In genomic region chr3:44186111-44186672, GRCh38 we compare ENCODE assay signal across 32 cellular contexts. TPM values are rescaled to one million over a fixed set of nuclear protein-coding genes. Genes with fewer than 3 reads are reported as not detected.
"Had no signal": no experiment of that assay in that cellular context is flagged by ENCODE, and none has a peak within 500 bp of the region (broad histone marks: within the 10 kb centered on the region; RNA-seq: fewer than 3 reads in every experiment).

No MANE protein-coding gene starts in this region.

- H3K4me1 Mint-ChIP-seq: natural killer cell had no signal

- H3K27me3 ChIP-seq: gastrocnemius medialis, ovary, tibial nerve, upper lobe of left lung had no signal

- H3K36me3 ChIP-seq: gastrocnemius medialis, ovary, spleen, thoracic aorta, tibial nerve, upper lobe of left lung had no signal

- H3K27ac Mint-ChIP-seq: effector memory CD8-positive, alpha-beta T cell; memory B cell; natural killer cell had no signal

- DNase-seq: cortex of kidney; effector memory CD8-positive, alpha-beta T cell; foreskin fibroblast; gastrocnemius medialis; head of caudate nucleus; kidney; natural killer cell; occipital lobe; ovary; posterior cingulate gyrus; psoas muscle; right cardiac atrium; spleen; stimulated activated CD4-positive, alpha-beta T cell treated with anti-CD3 and anti-CD28 coated beads, Interleukin-4, amount 100 ng/mL, for 4 hours; stimulated activated naive CD4-positive, alpha-beta T cell; substantia nigra; upper lobe of left lung had no signal

- H3K9me3 Mint-ChIP-seq: effector memory CD8-positive, alpha-beta T cell; memory B cell; natural killer cell had no signal

- H3K4me3 Mint-ChIP-seq: effector memory CD8-positive, alpha-beta T cell; memory B cell; natural killer cell had no signal

- FAIRE-seq: endometrium, kidney, urothelium cell line had no signal

- ATAC-seq: effector memory CD8-positive, alpha-beta T cell; gastrocnemius medialis; left lobe of liver; natural killer cell; psoas muscle; right cardiac atrium had no signal

- H3K4me3 ChIP-seq: gastrocnemius medialis, lung, ovary, psoas muscle, skin epidermis, spleen, thoracic aorta, tibial nerve, upper lobe of left lung had no signal

- H3K36me3 Mint-ChIP-seq: memory B cell, natural killer cell had no signal

- H3K9me3 ChIP-seq: gastrocnemius medialis, ovary, psoas muscle, thoracic aorta, upper lobe of left lung had no signal

- H3K27ac ChIP-seq: gastrocnemius medialis, ovary, psoas muscle, skin epidermis, spleen, thoracic aorta, tibial nerve, upper lobe of left lung had no signal

RNA-seq across cellular contexts. Expression of gene TOPAZ1, which starts 55.5 kb away (rescaled TPM):
- total RNA-seq: dermis microvascular lymphatic vessel endothelial cell, gastrocnemius medialis, glomerular endothelial cell, kidney, left lobe of liver, liver, lung, mononuclear cell, natural killer cell, ovary, psoas muscle, renal cortical epithelial cell, right cardiac atrium, spleen, thoracic aorta, tibial nerve, upper lobe of left lung had no signal
- polyA plus RNA-seq: esophagus, liver, lung, neural cell, psoas muscle, right cardiac atrium, spleen had no signal
